Comparison of ENCODE assay signal across 1 cellular context in genomic region chr19:52880895-52881389, GRCh38.
A peak's percentile ranks its signal among the peaks of the same experiment; 100 is the strongest.
TF ChIP-seq lines count a peak whose summit lies in the region.

No MANE protein-coding gene starts in this region.

TF ChIP-seq in H1, 55 proteins besides CTCF, POLR2A, EP300 and RAD21:
- TF ChIP-seq GABPA (IDR thresholded peaks at IDR 0.05; ENCODE audit: borderline replicate concordance, insufficient read depth, low read length) (no peak), ZNF274 (IDR thresholded peaks at IDR 0.05; ENCODE audit: borderline replicate concordance, extremely low read depth, low read length) (peak; percentile 43; the same call in 1 of the 2 replicates)
